In the genomic region with DNA sequence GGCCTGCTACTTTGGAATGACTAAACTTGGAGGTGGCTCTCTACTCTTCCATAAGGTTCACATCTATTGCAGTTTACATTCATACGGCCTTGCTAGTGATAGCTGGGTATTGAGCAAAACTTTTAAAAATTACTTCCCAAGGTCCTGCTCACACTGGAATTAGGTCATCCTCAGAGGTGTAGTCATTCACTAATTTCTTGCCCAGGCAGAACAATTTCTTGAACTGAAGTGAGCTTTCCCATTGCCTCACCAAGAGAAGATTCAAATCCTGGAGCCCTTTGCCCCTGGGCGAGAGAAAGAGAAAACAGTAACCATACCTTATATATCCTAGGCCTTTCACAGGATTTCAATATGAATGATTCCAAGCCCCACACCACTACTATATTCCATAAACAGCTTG, we compare ENCODE assay signal across 30 cellular contexts.
"Had no signal": no experiment of that assay in that cellular context is flagged by ENCODE, and none has a peak within 500 bp of the region (broad histone marks: within the 10 kb centered on the region; RNA-seq: fewer than 3 reads in every experiment).

No MANE protein-coding gene starts in this region.

- H3K36me3 Mint-ChIP-seq: activated CD8-positive, alpha-beta memory T cell treated with anti-CD3 and anti-CD28 coated beads, Interleukin-2, amount 10 ng/mL, durations not matched to agents 7 days and 5 days; activated naive CD4-positive, alpha-beta T cell treated with anti-CD3 and anti-CD28 coated beads, Interleukin-2, amount 10 ng/mL, durations not matched to agents 7 days and 5 days; activated naive CD8-positive, alpha-beta T cell treated with anti-CD3 and anti-CD28 coated beads, Interleukin-2, amount 10 ng/mL, durations not matched to agents 7 days and 5 days had no signal

- H3K4me3 Mint-ChIP-seq: activated CD4-positive, alpha-beta memory T cell treated with anti-CD3 and anti-CD28 coated beads, Interleukin-2, amount 10 ng/mL, durations not matched to agents 7 days and 5 days; activated CD8-positive, alpha-beta memory T cell treated with anti-CD3 and anti-CD28 coated beads, Interleukin-2, amount 10 ng/mL, durations not matched to agents 7 days and 5 days; activated naive CD4-positive, alpha-beta T cell treated with anti-CD3 and anti-CD28 coated beads, Interleukin-2, amount 10 ng/mL, durations not matched to agents 7 days and 5 days; activated naive CD8-positive, alpha-beta T cell treated with anti-CD3 and anti-CD28 coated beads, Interleukin-2, amount 10 ng/mL, durations not matched to agents 7 days and 5 days had no signal

- H3K9me3 Mint-ChIP-seq: activated CD4-positive, alpha-beta memory T cell treated with anti-CD3 and anti-CD28 coated beads, Interleukin-2, amount 10 ng/mL, durations not matched to agents 7 days and 5 days; activated naive CD4-positive, alpha-beta T cell treated with anti-CD3 and anti-CD28 coated beads, Interleukin-2, amount 10 ng/mL, durations not matched to agents 7 days and 5 days; activated naive CD8-positive, alpha-beta T cell treated with anti-CD3 and anti-CD28 coated beads, Interleukin-2, amount 10 ng/mL, durations not matched to agents 7 days and 5 days had no signal

- H3K4me3 ChIP-seq: ascending aorta, body of pancreas, Peyer's patch had no signal

- H3K27me3 Mint-ChIP-seq: activated CD4-positive, alpha-beta memory T cell treated with anti-CD3 and anti-CD28 coated beads, Interleukin-2, amount 10 ng/mL, durations not matched to agents 7 days and 5 days; activated CD8-positive, alpha-beta memory T cell treated with anti-CD3 and anti-CD28 coated beads, Interleukin-2, amount 10 ng/mL, durations not matched to agents 7 days and 5 days; activated naive CD4-positive, alpha-beta T cell treated with anti-CD3 and anti-CD28 coated beads, Interleukin-2, amount 10 ng/mL, durations not matched to agents 7 days and 5 days; activated naive CD8-positive, alpha-beta T cell treated with anti-CD3 and anti-CD28 coated beads, Interleukin-2, amount 10 ng/mL, durations not matched to agents 7 days and 5 days had no signal

- H3K27ac Mint-ChIP-seq: activated CD4-positive, alpha-beta memory T cell treated with anti-CD3 and anti-CD28 coated beads, Interleukin-2, amount 10 ng/mL, durations not matched to agents 7 days and 5 days; activated CD8-positive, alpha-beta memory T cell treated with anti-CD3 and anti-CD28 coated beads, Interleukin-2, amount 10 ng/mL, durations not matched to agents 7 days and 5 days; activated naive CD4-positive, alpha-beta T cell treated with anti-CD3 and anti-CD28 coated beads, Interleukin-2, amount 10 ng/mL, durations not matched to agents 7 days and 5 days; activated naive CD8-positive, alpha-beta T cell treated with anti-CD3 and anti-CD28 coated beads, Interleukin-2, amount 10 ng/mL, durations not matched to agents 7 days and 5 days had no signal

- H3K4me1 ChIP-seq: ascending aorta, body of pancreas, Peyer's patch had no signal

- H3K9me3 ChIP-seq: ascending aorta, body of pancreas, Peyer's patch had no signal

- H3K4me1 Mint-ChIP-seq: activated CD4-positive, alpha-beta memory T cell treated with anti-CD3 and anti-CD28 coated beads, Interleukin-2, amount 10 ng/mL, durations not matched to agents 7 days and 5 days; activated CD8-positive, alpha-beta memory T cell treated with anti-CD3 and anti-CD28 coated beads, Interleukin-2, amount 10 ng/mL, durations not matched to agents 7 days and 5 days; activated naive CD4-positive, alpha-beta T cell treated with anti-CD3 and anti-CD28 coated beads, Interleukin-2, amount 10 ng/mL, durations not matched to agents 7 days and 5 days; activated naive CD8-positive, alpha-beta T cell treated with anti-CD3 and anti-CD28 coated beads, Interleukin-2, amount 10 ng/mL, durations not matched to agents 7 days and 5 days had no signal

- ATAC-seq: activated CD8-positive, alpha-beta memory T cell treated with anti-CD3 and anti-CD28 coated beads, Interleukin-2, amount 10 ng/mL, durations not matched to agents 7 days and 5 days; body of pancreas; PC-3 had no signal

- DNase-seq: activated CD4-positive, alpha-beta memory T cell treated with anti-CD3 and anti-CD28 coated beads, Interleukin-2, amount 10 ng/mL, durations not matched to agents 7 days and 5 days; activated CD4-positive, alpha-beta T cell treated with anti-CD3 and anti-CD28 coated beads for 1 hour; activated CD4-positive, alpha-beta T cell treated with anti-CD3 and anti-CD28 coated beads for 48 hours; activated CD4-positive, CD25-positive, alpha-beta regulatory T cell; activated CD8-positive, alpha-beta memory T cell treated with anti-CD3 and anti-CD28 coated beads for 24 hours; activated CD8-positive, alpha-beta memory T cell treated with anti-CD3 and anti-CD28 coated beads, Interleukin-2, amount 10 ng/mL, durations not matched to agents 7 days and 5 days; activated CD8-positive, alpha-beta memory T cell treated with anti-CD3 and anti-CD28 coated beads, Interleukin-2, amount 50 U/mL, for 48 hours; activated effector memory CD4-positive, alpha-beta T cell treated with Interleukin-2 at 50 U/mL for 16 hours; activated naive CD4-positive, alpha-beta T cell treated with anti-CD3 and anti-CD28 coated beads, Interleukin-2, amount 10 ng/mL, durations not matched to agents 7 days and 5 days; activated naive CD8-positive, alpha-beta T cell treated with anti-CD3 and anti-CD28 coated beads, Interleukin-2, amount 10 ng/mL, durations not matched to agents 7 days and 5 days; activated T-cell treated with anti-CD3 and anti-CD28 coated beads, Interleukin-2, amount 50 U/mL, for 48 hours; amygdala; body of pancreas; KG1; MM.1S; NCI-H1092; NCI-H1436 treated with DMSO at 0.1 percent for 48 hours; NCI-H1694 treated with DMSO at 0.1 percent for 48 hours; NCI-H2029; NCI-H345; NCI-H524 treated with DMSO at 0.1 percent for 48 hours; NCI-H748 treated with DMSO at 0.1 percent for 48 hours; NK-92 treated with Interleukin-12 subunit alpha and Interleukin-12 subunit beta, amount 100 ng/mL, for 24 hours; PC-3; Peyer's patch; RPMI8226; SHP77 treated with DMSO at 0.1 percent for 48 hours; T1000; WERI-Rb-1 had no signal

- H3K27me3 ChIP-seq: ascending aorta, body of pancreas, Peyer's patch had no signal

- H3K36me3 ChIP-seq: ascending aorta, Peyer's patch, WERI-Rb-1 had no signal

- H3K27ac ChIP-seq: ascending aorta, body of pancreas, Peyer's patch, WERI-Rb-1 had no signal
